23 cellular contexts compared by ENCODE assay signal in genomic region chr2:236257575-236257974, GRCh38. TPM values are rescaled to one million over a fixed set of nuclear protein-coding genes. Genes with fewer than 3 reads are reported as not detected.
DNase-seq lines count a peak whose midpoint lies in the region; ATAC-seq, FAIRE-seq and TF ChIP-seq lines count a peak whose summit lies in the region.
"Had no signal": no experiment of that assay in that cellular context is flagged by ENCODE, and none has a peak within 500 bp of the region (broad histone marks: within the 10 kb centered on the region; RNA-seq: fewer than 3 reads in every experiment).

No MANE protein-coding gene starts in this region.

- H3K4me1 Mint-ChIP-seq in activated CD8-positive, alpha-beta memory T cell treated with anti-CD3 and anti-CD28 coated beads, Interleukin-2, amount 10 ng/mL, durations not matched to agents 7 days and 5 days = no peaks in the 10 kb centered on the region
- H3K4me1 Mint-ChIP-seq: CD4-positive, alpha-beta memory T cell had no signal

- no peak for TF ChIP-seq RAD21 in H1 (IDR thresholded peaks at IDR 0.05 in 1 of 2, conservative IDR thresholded peaks at IDR 0.05 in 1 of 2; ENCODE audit: low read depth in 2 of 2, low read length in 2 of 2)

- no peak overlapping the region for H3K27ac Mint-ChIP-seq in activated CD8-positive, alpha-beta memory T cell treated with anti-CD3 and anti-CD28 coated beads, Interleukin-2, amount 10 ng/mL, durations not matched to agents 7 days and 5 days
- H3K27ac Mint-ChIP-seq: CD4-positive, alpha-beta memory T cell; GM23338; HFFc6 had no signal

- H3K4me1 ChIP-seq in H1 (replicated peaks in 1 of 4; ENCODE audit: control insufficient read depth in 3 of 4, insufficient read depth in 4 of 4, low read length in 3 of 4) (0 out of 7 replicates have a peak, but pooled peaks cover 0 to 2% (median 0%) of the 10 kb centered on the region in 4 experiments), neuronal stem cell (ENCODE audit: control insufficient read depth in 2 of 2, insufficient read depth in 1 of 2, low read depth in 1 of 2, low read length in 2 of 2) (peaks cover 0 to 12% of the 10 kb centered on the region in 2 donors)
- H3K4me1 ChIP-seq: HAP-1 had no signal

- no peak overlapping the region for H3K18ac ChIP-seq in H1 (ENCODE audit: extremely low read depth, low read length)
- H3K18ac ChIP-seq in neuronal stem cell (ENCODE audit: low read length) = no peak overlapping the region

- H3K36me3 Mint-ChIP-seq in activated CD8-positive, alpha-beta memory T cell treated with anti-CD3 and anti-CD28 coated beads, Interleukin-2, amount 10 ng/mL, durations not matched to agents 7 days and 5 days = no peaks in the 10 kb centered on the region
- H3K36me3 Mint-ChIP-seq: CD4-positive, alpha-beta memory T cell had no signal

- no peak overlapping the region for H2BK20ac ChIP-seq in H1 (ENCODE audit: low read length)

- H3K4me3 Mint-ChIP-seq in activated CD8-positive, alpha-beta memory T cell treated with anti-CD3 and anti-CD28 coated beads, Interleukin-2, amount 10 ng/mL, durations not matched to agents 7 days and 5 days = no peak overlapping the region
- H3K4me3 Mint-ChIP-seq: GM23338, HFFc6 had no signal

- H3K23ac ChIP-seq in H1 (ENCODE audit: insufficient read length) (no peak overlapping the region), neuronal stem cell (ENCODE audit: low read depth, low read length, poor library complexity) (no peak overlapping the region)

- H2AFZ ChIP-seq in H1 (ENCODE audit: low read length) (no peak overlapping the region), neuronal stem cell (ENCODE audit: low read length) (peak overlapping the region; percentile 65)
- H2AFZ ChIP-seq: GM23338 had no signal

- H3K27ac ChIP-seq in H1 (ENCODE audit: low read depth, low read length) (no peak overlapping the region), neuronal stem cell (replicated peaks; ENCODE audit: low read length) (no peak overlapping the region)

- TF ChIP-seq CTCF in H1 (IDR thresholded peaks at IDR 0.05; ENCODE audit: control extremely low read depth in 1 of 3, insufficient read depth in 1 of 3, low read depth in 1 of 3, low read length in 3 of 3) = no peak

- H3K79me2 ChIP-seq in H1 (ENCODE audit: control insufficient read depth in 1 of 2, insufficient read depth in 2 of 2, low read length in 2 of 2) = no peaks in the 10 kb centered on the region

- ATAC-seq in activated CD8-positive, alpha-beta memory T cell treated with anti-CD3 and anti-CD28 coated beads, Interleukin-2, amount 10 ng/mL, durations not matched to agents 7 days and 5 days = no peak
- ATAC-seq in GM18511 (IDR thresholded peaks at IDR 0.05; ENCODE audit: unreplicated experiment) (no peak), GM19328 (IDR thresholded peaks at IDR 0.05; ENCODE audit: unreplicated experiment) (no peak)
- ATAC-seq: GM12878, GM23338 had no signal

- H3K4me3 ChIP-seq in H1 (ENCODE audit: extremely low read depth in 1 of 4, insufficient read depth in 2 of 4, low read depth in 3 of 4, low read length in 4 of 4) = no peak overlapping the region
- no peak overlapping the region for H3K4me3 ChIP-seq in neuronal stem cell (ENCODE audit: low read length in 2 of 2)
- H3K4me3 ChIP-seq: GM12878, GM23338, HAP-1 had no signal

- DNase-seq in activated CD8-positive, alpha-beta memory T cell treated with anti-CD3 and anti-CD28 coated beads, Interleukin-2, amount 10 ng/mL, durations not matched to agents 7 days and 5 days = peak; percentile 21
- DNase-seq in activated CD8-positive, alpha-beta memory T cell treated with anti-CD3 and anti-CD28 coated beads, Interleukin-2, amount 50 U/mL, for 4 hours = no peak
- DNase-seq in DMS79 treated with DMSO at 0.1 percent for 48 hours (lab: John Stamatoyannopoulos, UW) = peak; percentile 22
- no peak for DNase-seq in H1 (ENCODE audit: low read depth in 1 of 2, low spot score in 2 of 2)
- no peak for DNase-seq in neuronal stem cell (ENCODE audit: low spot score)
- no peak for DNase-seq in ureter (ENCODE audit: low spot score)
- DNase-seq: C1 segment of cervical spinal cord; Calu3; CD4-positive, alpha-beta memory T cell; COR-L47; DMS53; EL; GDM1; HFFc6 had no signal

- peaks cover 5% of the 10 kb centered on the region for H3K9me3 Mint-ChIP-seq in activated CD8-positive, alpha-beta memory T cell treated with anti-CD3 and anti-CD28 coated beads, Interleukin-2, amount 10 ng/mL, durations not matched to agents 7 days and 5 days (ENCODE audit: low read depth)
- H3K9me3 Mint-ChIP-seq: GM23338 had no signal

- no peak overlapping the region for H3K4ac ChIP-seq in H1 (replicated peaks; ENCODE audit: insufficient read length, low read depth, low read length)
- no peak overlapping the region for H3K4ac ChIP-seq in neuronal stem cell (ENCODE audit: low read length)

- no peaks in the 10 kb centered on the region for H3K36me3 ChIP-seq in H1 (ENCODE audit: control insufficient read depth in 2 of 4, insufficient read depth in 4 of 4, low read length in 3 of 4)
- H3K36me3 ChIP-seq in neuronal stem cell (replicated peaks in 1 of 2; ENCODE audit: control insufficient read depth in 2 of 2, insufficient read depth in 2 of 2, low read length in 2 of 2) = no peaks in the 10 kb centered on the region
- H3K36me3 ChIP-seq: HAP-1 had no signal

- no peak overlapping the region for H4K91ac ChIP-seq in H1 (replicated peaks; ENCODE audit: insufficient read length, low read length)
- H4K91ac ChIP-seq in neuronal stem cell (ENCODE audit: low read depth, low read length, poor library complexity) = no peak overlapping the region

- POLR2A ChIA-PET in H1 (lab: Charles Lee; ENCODE audit: partially characterized antibody) = no interaction called here

- H3K23me2 ChIP-seq in H1 (ENCODE audit: low read depth, low read length) = no peaks in the 10 kb centered on the region

- H3K14ac ChIP-seq in H1 (ENCODE audit: insufficient read length) = no peak overlapping the region
- no peak overlapping the region for H3K14ac ChIP-seq in neuronal stem cell (ENCODE audit: low read length)

- H2BK5ac ChIP-seq in H1 (ENCODE audit: low read depth, low read length) (no peak overlapping the region), neuronal stem cell (ENCODE audit: low read length) (no peak overlapping the region)

- H2BK120ac ChIP-seq in H1 (replicated peaks; ENCODE audit: low read depth, low read length) = no peak overlapping the region
- H2BK120ac ChIP-seq in neuronal stem cell (ENCODE audit: low read depth, low read length) = no peak overlapping the region

- H4K20me1 ChIP-seq in H1 (replicated peaks in 1 of 2; ENCODE audit: control insufficient read depth in 1 of 2, insufficient read depth in 2 of 2, low read length in 2 of 2) = no peaks in the 10 kb centered on the region

- no peaks in the 10 kb centered on the region for H3K27me3 Mint-ChIP-seq in activated CD8-positive, alpha-beta memory T cell treated with anti-CD3 and anti-CD28 coated beads, Interleukin-2, amount 10 ng/mL, durations not matched to agents 7 days and 5 days

- CTCF ChIA-PET in activated CD8-positive, alpha-beta memory T cell treated with anti-CD3 and anti-CD28 coated beads, Interleukin-2, amount 10 ng/mL, durations not matched to agents 7 days and 5 days (lab: Charles Lee) = no interaction called here
- CTCF ChIA-PET in H1 (lab: Charles Lee; ENCODE audit: partially characterized antibody) = interaction anchor here (0.8 to 1.2 kb wide), 4 partner anchors 15 to 114 kb away, joined by 3 to 4 read pairs (median 3); no protein-coding TSS in a partner anchor

- 93% methylated on average over 6 of the region's 6 CpGs; no CpG with 5 or more reads in 1 of the 2 experiments for WGBS in H1 (ENCODE audit: extremely low coverage in 1 of 2, insufficient coverage in 1 of 2, insufficient read length in 1 of 2, insufficient replicate concordance in 2 of 2, low coverage in 1 of 2, low lambda C conversion rate in 2 of 2, missing lambda C conversion rate in 1 of 2), 2 experiments
- no CpG with 5 or more reads among the region's 6 CpGs for WGBS in neuronal stem cell (ENCODE audit: extremely low coverage in 2 of 2, insufficient read length in 2 of 2, insufficient replicate concordance in 1 of 2), 2 donors

- H4K8ac ChIP-seq in H1 (ENCODE audit: extremely low read depth, insufficient read depth, low read length) (no peak overlapping the region), neuronal stem cell (ENCODE audit: low read depth, low read length) (no peak overlapping the region)

- no peaks in the 10 kb centered on the region; the same call in 1 of the 2 replicates for H3K79me1 ChIP-seq in H1 (ENCODE audit: low read depth, low read length)
- H3K79me1 ChIP-seq in neuronal stem cell (ENCODE audit: low read depth, low read length) = no peaks in the 10 kb centered on the region

- no peak for TF ChIP-seq POLR2A in H1 (IDR thresholded peaks at IDR 0.05; ENCODE audit: control extremely low read depth in 1 of 2, low read depth in 2 of 2, low read length in 2 of 2)

- peak overlapping the region; percentile 15; the same call in 1 of the 2 replicates for H2AK5ac ChIP-seq in H1 (ENCODE audit: low read depth, low read length)
- H2AK5ac ChIP-seq in neuronal stem cell (ENCODE audit: low read depth, low read length) = no peak overlapping the region

- no peak for FAIRE-seq in H1 (lab: Jason Lieb, UNC)
- FAIRE-seq: GM12878, H54 had no signal

- H2BK15ac ChIP-seq in H1 (ENCODE audit: low read length) (no peak overlapping the region), neuronal stem cell (ENCODE audit: low read length) (no peak overlapping the region)

- H3K27me3 ChIP-seq in H1 (replicated peaks in 1 of 4; ENCODE audit: control insufficient read depth in 3 of 4, extremely low read depth in 1 of 4, insufficient read depth in 3 of 4, low read length in 3 of 4) (no peaks in the 10 kb centered on the region; a peak in 3 of 7 replicates), neuronal stem cell (ENCODE audit: control insufficient read depth in 3 of 3, insufficient read depth in 3 of 3, low read depth in 1 of 3, low read length in 3 of 3) (no peaks in the 10 kb centered on the region)

- no peak for TF ChIP-seq EP300 in H1 (IDR thresholded peaks at IDR 0.05; ENCODE audit: borderline replicate concordance in 1 of 2, low read depth in 2 of 2, low read length in 2 of 2)

- H2BK12ac ChIP-seq in H1 (ENCODE audit: low read depth, low read length) (no peak overlapping the region), neuronal stem cell (ENCODE audit: low read length) (no peak overlapping the region)

- H3K9me3 ChIP-seq in H1 (ENCODE audit: insufficient read depth in 2 of 2, low read depth in 1 of 2, low read length in 1 of 2) (no peaks in the 10 kb centered on the region), neuronal stem cell (replicated peaks in 1 of 2; ENCODE audit: control insufficient read depth in 2 of 2, insufficient read depth in 1 of 2, low read depth in 1 of 2, low read length in 2 of 2) (peaks cover 0 to 7% of the 10 kb centered on the region in 2 donors)
- H3K9me3 ChIP-seq: HAP-1 had no signal

- H3K4me2 ChIP-seq in H1 (ENCODE audit: insufficient read depth in 1 of 2, low read depth in 2 of 2, low read length in 2 of 2) = no peak overlapping the region
- no peak overlapping the region for H3K4me2 ChIP-seq in neuronal stem cell (ENCODE audit: insufficient read depth, low read length, poor library complexity, severe bottlenecking)
- H3K4me2 ChIP-seq: GM23338 had no signal

- no peak overlapping the region for H3K56ac ChIP-seq in H1 (replicated peaks; ENCODE audit: insufficient read length, low read depth, low read length)

- H3K9ac ChIP-seq in H1 (replicated peaks in 1 of 4; ENCODE audit: extremely low read depth in 1 of 4, low read depth in 3 of 4, low read length in 3 of 4) = no peak overlapping the region
- H3K9ac ChIP-seq in neuronal stem cell (ENCODE audit: low read depth, low read length, poor library complexity) = no peak overlapping the region

- H4K5ac ChIP-seq in H1 (ENCODE audit: insufficient read length, low read depth, low read length) = no peak overlapping the region

RNA-seq across cellular contexts. Expression of gene ASB18, which starts 6.6 kb away (rescaled TPM):
- not detected for total RNA-seq in activated CD8-positive, alpha-beta memory T cell treated with anti-CD3 and anti-CD28 coated beads, Interleukin-2, amount 10 ng/mL, durations not matched to agents 7 days and 5 days
- not detected in 2 replicates for total RNA-seq in H1 (2021; fragmentation: NEBNext Ultra II Directional; extraction: Animal tissue kit (Norgen Biotek cat#: 25700))
- polyA plus RNA-seq in H1 (2011; rRNA removed) = not detected in 2 replicates
- not detected for polyA plus RNA-seq in H1 (2011; cell fraction: cytosol; rRNA removed)
- polyA plus RNA-seq in H1 (2011; cell fraction: nucleus; rRNA removed) = not detected
- polyA plus RNA-seq in H1 (2012, experiment 1 of 2) = not detected in 4 replicates
- polyA plus RNA-seq in H1 (2012, experiment 2 of 2) = not detected
- not detected for polyA plus RNA-seq in H1 (2013, experiment 1 of 2)
- not detected for polyA plus RNA-seq in H1 (2013, experiment 2 of 2)
- not detected in 2 replicates for polyA minus RNA-seq in H1 (2011; rRNA and poly(A)+ RNA removed)
- polyA minus RNA-seq in H1 (2011; cell fraction: cytosol; rRNA and poly(A)+ RNA removed) = not detected
- polyA minus RNA-seq in H1 (2011; cell fraction: nucleus; rRNA and poly(A)+ RNA removed) = not detected
- polyA plus RNA-seq in neuronal stem cell (2013, experiment 1 of 2) = not detected
- polyA plus RNA-seq in neuronal stem cell (2013, experiment 2 of 2) = not detected
- total RNA-seq in ureter = not detected
- total RNA-seq: A172; A673; Calu3; CD4-positive, alpha-beta memory T cell; GM12878; GM23338; HFFc6 had no signal
- polyA plus RNA-seq: BJ; CD4-positive, alpha-beta memory T cell; GM12878; GM23338 had no signal

Comparison
In these comparisons a context has a peak if more than half of its experiments do, and no peak if none do; other contexts are left out.
1. DNase-seq: peak in activated CD8-positive, alpha-beta memory T cell treated with anti-CD3 and anti-CD28 coated beads, Interleukin-2, amount 10 ng/mL, durations not matched to agents 7 days and 5 days (single experiment) and DMS79 treated with DMSO at 0.1 percent for 48 hours (single experiment); none in activated CD8-positive, alpha-beta memory T cell treated with anti-CD3 and anti-CD28 coated beads, Interleukin-2, amount 50 U/mL, for 4 hours (single experiment), H1 (0 of 2), neuronal stem cell (single experiment) and ureter (single experiment).